In the genomic region with DNA sequence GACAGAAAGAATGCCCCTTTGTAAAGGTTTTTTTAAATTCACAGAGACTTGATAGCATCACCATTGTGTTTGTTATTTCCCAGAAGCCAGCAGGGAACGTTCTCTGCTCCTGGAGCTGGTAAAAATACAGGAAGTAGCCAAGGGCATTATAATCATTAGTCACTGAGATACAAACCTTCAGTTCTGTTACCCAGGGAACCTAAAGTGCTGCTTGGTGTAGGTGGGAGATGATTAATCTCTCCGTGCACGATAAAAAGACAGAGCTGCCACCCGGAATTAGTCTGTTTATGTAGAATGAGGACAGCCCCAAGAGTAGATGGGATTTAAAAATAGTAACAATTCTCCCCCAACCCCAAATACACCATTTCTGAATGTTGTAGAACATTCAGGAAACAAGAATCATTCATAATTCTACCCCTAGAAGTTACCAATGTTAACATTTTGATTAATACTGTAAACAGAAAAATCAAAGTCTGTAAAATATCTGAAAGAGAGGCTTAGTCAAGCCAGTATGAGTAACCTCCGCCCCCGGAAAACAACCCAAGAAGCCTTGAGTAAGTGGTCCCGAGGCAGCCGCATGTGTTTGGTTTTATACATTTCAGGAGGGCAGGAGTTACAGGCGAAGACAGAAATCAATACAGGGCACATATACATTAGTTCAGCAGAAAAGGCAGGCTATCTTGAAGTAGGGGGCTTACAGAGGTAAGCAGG, we compare ENCODE assay signal across 1 cellular context.
TF ChIP-seq lines count a peak whose summit lies in the region.

No MANE protein-coding gene starts in this region.

TF ChIP-seq in HepG2, 621 proteins besides CTCF, POLR2A, EP300 and RAD21:
- TF ChIP-seq ELF1 (CRISPR knock-in tag; IDR thresholded peaks at IDR 0.05) (0 out of 2 replicates have a peak, but pooled peaks have one; percentile 17), HOXA7 (CRISPR knock-in tag; IDR thresholded peaks at IDR 0.05) (no peak), TP53 (CRISPR knock-in tag; conservative IDR thresholded peaks at IDR 0.05) (no peak), ZNF30 (CRISPR knock-in tag; IDR thresholded peaks at IDR 0.05) (no peak), ZNF782 (CRISPR knock-in tag; IDR thresholded peaks at IDR 0.05; ENCODE audit: borderline replicate concordance) (no peak), ZNF10 (CRISPR knock-in tag; IDR thresholded peaks at IDR 0.05; ENCODE audit: borderline replicate concordance, low read depth) (no peak)
- TF ChIP-seq, protein P1, sequence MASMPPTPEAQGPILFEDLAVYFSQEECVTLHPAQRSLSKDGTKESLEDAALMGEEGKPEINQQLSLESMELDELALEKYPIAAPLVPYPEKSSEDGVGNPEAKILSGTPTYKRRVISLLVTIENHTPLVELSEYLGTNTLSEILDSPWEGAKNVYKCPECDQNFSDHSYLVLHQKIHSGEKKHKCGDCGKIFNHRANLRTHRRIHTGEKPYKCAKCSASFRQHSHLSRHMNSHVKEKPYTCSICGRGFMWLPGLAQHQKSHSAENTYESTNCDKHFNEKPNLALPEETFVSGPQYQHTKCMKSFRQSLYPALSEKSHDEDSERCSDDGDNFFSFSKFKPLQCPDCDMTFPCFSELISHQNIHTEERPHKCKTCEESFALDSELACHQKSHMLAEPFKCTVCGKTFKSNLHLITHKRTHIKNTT (CRISPR knock-in tag; IDR thresholded peaks at IDR 0.05): no peak
